Comparison of ENCODE assay signal across 16 cellular contexts in genomic region chr2:46117994-46118393, GRCh38.
"Had no signal": no experiment of that assay in that cellular context is flagged by ENCODE, and none has a peak within 500 bp of the region (broad histone marks: within the 10 kb centered on the region; RNA-seq: fewer than 3 reads in every experiment).

No MANE protein-coding gene starts in this region.

- H3K4me3 ChIP-seq: stomach, thyroid gland had no signal

- H3K9me2 ChIP-seq: SK-N-SH had no signal

- H3K36me3 ChIP-seq: stomach, thyroid gland had no signal

- H3K27me3 ChIP-seq: stomach, thyroid gland had no signal

- ATAC-seq: activated T-helper 17 cell treated with anti-CD3 and anti-CD28 coated beads, Interleukin-2, amount 50 U/mL, for 72 hours; WTC11 had no signal

- DNase-seq: activated CD4-positive, alpha-beta T cell treated with anti-CD3 and anti-CD28 coated beads for 48 hours; activated CD8-positive, alpha-beta memory T cell treated with anti-CD3 and anti-CD28 coated beads for 24 hours; activated naive CD4-positive, alpha-beta T cell treated with anti-CD3 and anti-CD28 coated beads for 36 hours; central memory CD4-positive, alpha-beta T cell; cortex of kidney; effector CD8-positive, alpha-beta T cell; mesendoderm; nephron progenitor cell; SK-N-SH; stimulated activated CD4-positive, alpha-beta T cell treated with anti-CD3 and anti-CD28 coated beads, Interleukin-15, amount 100 ng/mL, for 24 hours; stimulated activated CD4-positive, alpha-beta T cell treated with anti-CD3 and anti-CD28 coated beads, Interleukin-4, amount 100 ng/mL, for 4 hours; stomach; T-helper 1 cell; thyroid gland had no signal

- H3K9ac ChIP-seq: SK-N-SH had no signal

- H3K9me3 ChIP-seq: SK-N-SH, stomach, thyroid gland had no signal
